Comparison of ENCODE assay signal across 10 cellular contexts in genomic region chr11:27213232-27213660, GRCh38.
DNase-seq lines count a peak whose midpoint lies in the region; ATAC-seq and TF ChIP-seq lines count a peak whose summit lies in the region.
"Had no signal": no experiment of that assay in that cellular context is flagged by ENCODE, and none has a peak within 500 bp of the region (broad histone marks: within the 10 kb centered on the region; RNA-seq: fewer than 3 reads in every experiment).

No MANE protein-coding gene starts in this region.

- H3K9ac ChIP-seq in SK-N-SH = peak overlapping the region; percentile 50; the same call in 1 of the 2 replicates

- H3K27ac ChIP-seq in SK-N-SH (ENCODE audit: low read depth in 2 of 2, low read length in 1 of 2) = peak overlapping the region; percentile 73 to 87
- H3K27ac ChIP-seq: 22Rv1 had no signal

- TF ChIP-seq CTCF in SK-N-SH (IDR thresholded peaks at IDR 0.05) = no peak

- no peaks in the 10 kb centered on the region for H3K9me3 ChIP-seq in SK-N-SH

- H3K4me3 ChIP-seq in SK-N-SH (ENCODE audit: low read depth in 2 of 2, low read length in 1 of 2) = no peak overlapping the region

- H3K9me2 ChIP-seq in SK-N-SH = no peaks in the 10 kb centered on the region

- WGBS in SK-N-SH (ENCODE audit: low lambda C conversion rate) = 3% methylated on average over 4 of the region's 4 CpGs

- no peaks in the 10 kb centered on the region for H3K9me3 Mint-ChIP-seq in T-helper 2 cell treated with Interferon-gamma antibody and Interleukin-4, amounts not matched to agents 5 μg/mL and 100 μg/mL, for 36 hours

- peak in 1 of 2 experiments; percentile 90; a peak in 2 of 4 replicates for TF ChIP-seq EP300 in SK-N-SH (IDR thresholded peaks at IDR 0.05; ENCODE audit: borderline replicate concordance in 1 of 2, low read depth in 1 of 2, low read length in 1 of 2)

- H3K4me1 ChIP-seq in SK-N-SH (ENCODE audit: control insufficient read depth in 1 of 2, insufficient read depth in 2 of 2, low read depth in 1 of 2, low read length in 1 of 2) = peaks cover 19 to 77% of the 10 kb centered on the region in 2 experiments

- no peaks in the 10 kb centered on the region for H3K36me3 Mint-ChIP-seq in T-helper 2 cell treated with Interferon-gamma antibody and Interleukin-4, amounts not matched to agents 5 μg/mL and 100 μg/mL, for 36 hours (ENCODE audit: low read depth)

- ATAC-seq in Right ventricle myocardium superior (ENCODE audit: poor library complexity) = peak; percentile 42

- no peak overlapping the region for H3K4me3 Mint-ChIP-seq in T-helper 2 cell treated with Interferon-gamma antibody and Interleukin-4, amounts not matched to agents 5 μg/mL and 100 μg/mL, for 36 hours

- DNase-seq in DMS 273 (lab: John Stamatoyannopoulos, UW; ENCODE audit: unreplicated experiment) (peak; percentile 67), DMS 273 treated with DMSO at 0.1 percent for 48 hours (lab: John Stamatoyannopoulos, UW) (no peak), SK-N-SH (no peak), Right ventricle myocardium superior (no peak), superior temporal gyrus (ENCODE audit: extremely low spot score) (peak; percentile 44), KG1 (lab: John Stamatoyannopoulos, UW) (no peak)
- no peak for DNase-seq in stimulated activated naive CD4-positive, alpha-beta T cell (lab: John Stamatoyannopoulos, UW)
- DNase-seq in T-helper 2 cell treated with Interferon-gamma antibody and Interleukin-4, amounts not matched to agents 5 μg/mL and 100 μg/mL, for 36 hours (ENCODE audit: low spot score) = no peak
- DNase-seq: activated gamma-delta T cell treated with Interleukin-2 at 50 U/mL for 16 hours had no signal

- H3K27me3 ChIP-seq in SK-N-SH (ENCODE audit: insufficient read depth) = no peaks in the 10 kb centered on the region

- H3K27ac Mint-ChIP-seq in T-helper 2 cell treated with Interferon-gamma antibody and Interleukin-4, amounts not matched to agents 5 μg/mL and 100 μg/mL, for 36 hours = no peak overlapping the region

- no peaks in the 10 kb centered on the region for H3K27me3 Mint-ChIP-seq in T-helper 2 cell treated with Interferon-gamma antibody and Interleukin-4, amounts not matched to agents 5 μg/mL and 100 μg/mL, for 36 hours (ENCODE audit: low read depth)

- no peaks in the 10 kb centered on the region for H3K36me3 ChIP-seq in SK-N-SH (replicated peaks in 1 of 2; ENCODE audit: control insufficient read depth in 1 of 2, insufficient read depth in 2 of 2, low read length in 1 of 2)

- peaks cover 34% of the 10 kb centered on the region for H3F3A ChIP-seq in SK-N-SH (replicated peaks; ENCODE audit: insufficient read depth)

- TF ChIP-seq RAD21 in SK-N-SH (IDR thresholded peaks at IDR 0.05; ENCODE audit: low read length) = no peak

- no peak overlapping the region for H2AFZ ChIP-seq in SK-N-SH (ENCODE audit: low read depth)

- CTCF ChIA-PET in SK-N-SH (lab: Yijun Ruan, JAX) = interaction anchor here (0.9 to 1.7 kb wide), 6 partner anchors 10 to 286 kb away, joined by 3 to 12 read pairs (median 4); no protein-coding TSS in a partner anchor

- H3K4me1 Mint-ChIP-seq in T-helper 2 cell treated with Interferon-gamma antibody and Interleukin-4, amounts not matched to agents 5 μg/mL and 100 μg/mL, for 36 hours (ENCODE audit: low read depth) = no peaks in the 10 kb centered on the region

- H4K20me1 ChIP-seq in SK-N-SH (ENCODE audit: insufficient read depth) = no peaks in the 10 kb centered on the region

- intact Hi-C loops in Right ventricle myocardium superior (cut with DNase I) = no loop called here

- POLR2A ChIA-PET in SK-N-SH (lab: Yijun Ruan, JAX) = interaction anchor here (1.0 kb wide), 1 partner anchor 12 kb away, joined by 3 read pairs; no protein-coding TSS in a partner anchor

- H3K79me2 ChIP-seq in SK-N-SH (ENCODE audit: insufficient read depth) = no peaks in the 10 kb centered on the region

- peak overlapping the region; percentile 56 for H3K4me2 ChIP-seq in SK-N-SH

TF ChIP-seq in SK-N-SH, 30 proteins besides CTCF, POLR2A, EP300 and RAD21 (continues in another document):
- no peak for TF ChIP-seq NRF1 (IDR thresholded peaks at IDR 0.05; ENCODE audit: low read depth, low read length)
- no peak for TF ChIP-seq GABPA (IDR thresholded peaks at IDR 0.05; ENCODE audit: low read depth)
- no peak for TF ChIP-seq ZBTB33 (IDR thresholded peaks at IDR 0.05; ENCODE audit: borderline replicate concordance, low read depth)
- peak; percentile 92 for TF ChIP-seq TEAD4 (IDR thresholded peaks at IDR 0.05; ENCODE audit: borderline replicate concordance, insufficient read depth)
- TF ChIP-seq USF2 (IDR thresholded peaks at IDR 0.05; ENCODE audit: borderline replicate concordance, low read depth, low read length) = no peak
- no peak for TF ChIP-seq IRF3 (IDR thresholded peaks at IDR 0.05; ENCODE audit: low read depth, low read length)
- no peak for TF ChIP-seq GATA2 (CRISPR knock-in tag; IDR thresholded peaks at IDR 0.05)
- TF ChIP-seq RCOR1 (IDR thresholded peaks at IDR 0.05; ENCODE audit: low read length) = no peak
- no peak for TF ChIP-seq CHD2 (IDR thresholded peaks at IDR 0.05; ENCODE audit: low read length, partially characterized antibody)
- peak; percentile 86 for TF ChIP-seq FOSL2 (IDR thresholded peaks at IDR 0.05; ENCODE audit: borderline replicate concordance, low read depth)
- no peak for TF ChIP-seq SIN3A (IDR thresholded peaks at IDR 0.05; ENCODE audit: borderline replicate concordance, low read depth, low read length)
- TF ChIP-seq JUND (IDR thresholded peaks at IDR 0.05) = peak; percentile 87
- TF ChIP-seq RXRA (IDR thresholded peaks at IDR 0.05; ENCODE audit: borderline replicate concordance, low read depth) = no peak
- TF ChIP-seq MAX (IDR thresholded peaks at IDR 0.05; ENCODE audit: low read depth) = peak; percentile 70; the same call in 1 of the 2 replicates
- peak; percentile 48; the same call in 1 of the 2 replicates for TF ChIP-seq TAF1 (IDR thresholded peaks at IDR 0.05; ENCODE audit: borderline replicate concordance, low read depth, low read length)
- TF ChIP-seq YY1 (IDR thresholded peaks at IDR 0.05; ENCODE audit: low read depth) = no peak
- no peak for TF ChIP-seq MXI1 (IDR thresholded peaks at IDR 0.05; ENCODE audit: low read depth, low read length)
- no peak for TF ChIP-seq RFX5 (IDR thresholded peaks at IDR 0.05; ENCODE audit: low read length)
- TF ChIP-seq FOXJ3 (CRISPR knock-in tag; IDR thresholded peaks at IDR 0.05) = no peak
- no peak for TF ChIP-seq EZH2phosphoT487 (IDR thresholded peaks at IDR 0.05; ENCODE audit: borderline replicate concordance, low read depth)
- peak; percentile 87 for TF ChIP-seq NFIC (IDR thresholded peaks at IDR 0.05; ENCODE audit: borderline replicate concordance)

Comparison
In these comparisons a context has a peak if more than half of its experiments do, and no peak if none do; other contexts are left out.
1. DNase-seq: peak in DMS 273 (single experiment) and superior temporal gyrus (single experiment); none in DMS 273 treated with DMSO at 0.1 percent for 48 hours (single experiment), SK-N-SH (single experiment), Right ventricle myocardium superior (single experiment), KG1 (single experiment), stimulated activated naive CD4-positive, alpha-beta T cell (0 of 6) and T-helper 2 cell treated with Interferon-gamma antibody and Interleukin-4, amounts not matched to agents 5 μg/mL and 100 μg/mL, for 36 hours (single experiment).